Comparison of ENCODE assay signal across 23 cellular contexts in genomic region chr12:28092396-28092795, GRCh38.
A peak's percentile ranks its signal among the peaks of the same experiment; 100 is the strongest.
DNase-seq lines count a peak whose midpoint lies in the region; ATAC-seq, FAIRE-seq and TF ChIP-seq lines count a peak whose summit lies in the region.
"Had no signal": no experiment of that assay in that cellular context is flagged by ENCODE, and none has a peak within 500 bp of the region (broad histone marks: within the 10 kb centered on the region; RNA-seq: fewer than 3 reads in every experiment).

No MANE protein-coding gene starts in this region.

- H3K9me2 ChIP-seq in GM23248 (ENCODE audit: insufficient read depth), result no peaks in the 10 kb centered on the region

- no peaks in the 10 kb centered on the region for H3K79me2 ChIP-seq in GM23248 (ENCODE audit: insufficient read depth)
- no peaks in the 10 kb centered on the region for H3K79me2 ChIP-seq in K562 (ENCODE audit: control insufficient read depth, insufficient read depth, low read length)

- H3K36me3 ChIP-seq in A673 (ENCODE audit: insufficient read depth, low read length, poor library complexity, severe bottlenecking) (no peaks in the 10 kb centered on the region), GM23248 (ENCODE audit: low read depth) (no peaks in the 10 kb centered on the region), K562 (ENCODE audit: control insufficient read depth, insufficient read depth, low read length) (no peaks in the 10 kb centered on the region)
- H3K36me3 ChIP-seq: BLaER1 treated with 17β-estradiol and CSF1 and Interleukin-3, amounts not matched to agents 10 nM and 100 nM had no signal

- TF ChIP-seq EP300 in K562 (IDR thresholded peaks at IDR 0.05; ENCODE audit: low read length), result no peak

- POLR2A ChIA-PET in A673 (lab: Charles Lee; ENCODE audit: low non-redundant PET) (interaction anchor here (0.7 kb wide), 1 partner anchor 100 kb away, joined by 3 read pairs; no protein-coding TSS in a partner anchor), K562 (lab: Yijun Ruan, JAX) (interaction anchor here (0.9 kb wide), 1 partner anchor 11 kb away, joined by 3 read pairs; no protein-coding TSS in a partner anchor)

- H3K9ac ChIP-seq in GM23248 (no peak overlapping the region), K562 (ENCODE audit: insufficient read depth in 1 of 2, low read depth in 2 of 2, low read length in 2 of 2) (no peak overlapping the region)
- H3K9ac ChIP-seq: BLaER1 treated with 17β-estradiol and CSF1 and Interleukin-3, amounts not matched to agents 10 nM and 100 nM had no signal

- intact Hi-C loops in A673 (cut with micrococcal nuclease; ENCODE audit: unreplicated experiment), result no loop called here
- intact Hi-C loops in K562 (cut with micrococcal nuclease), result no loop called here

- TF ChIP-seq CTCF in A673 (conservative IDR thresholded peaks at IDR 0.05; ENCODE audit: low read depth, low read length) (no peak), K562 (IDR thresholded peaks at IDR 0.05 in 2 of 3, conservative IDR thresholded peaks at IDR 0.05 in 1 of 3; ENCODE audit: insufficient read depth in 2 of 3, low read depth in 1 of 3, low read length in 3 of 3) (no peak)

- in situ Hi-C loops in GM23248 (cut with MboI) (no loop called here), K562 (cut with MboI) (no loop called here)

- H3K4me1 ChIP-seq in A673 (ENCODE audit: insufficient read depth, low read length, poor library complexity, severe bottlenecking) (peaks cover 59% of the 10 kb centered on the region), GM23248 (ENCODE audit: insufficient read depth) (peaks cover 17% of the 10 kb centered on the region), K562 (replicated peaks in 1 of 2; ENCODE audit: control insufficient read depth in 2 of 2, insufficient read depth in 2 of 2, low read length in 2 of 2) (no peaks in the 10 kb centered on the region)
- H3K4me1 ChIP-seq: Caco-2 had no signal

- WGBS in GM23248 (ENCODE audit: low coverage in 1 of 2, low lambda C conversion rate in 2 of 2, missing lambda C conversion rate in 2 of 2), 2 experiments, result 23 to 27% methylated on average over 4 of the region's 4 CpGs
- 29% methylated on average over 4 of the region's 4 CpGs for WGBS in K562 (ENCODE audit: insufficient coverage, low coverage, missing lambda C conversion rate)

- no peaks in the 10 kb centered on the region for H3F3A ChIP-seq in GM23248 (ENCODE audit: insufficient read depth)

- peak overlapping the region; percentile 15; the same call in 1 of the 2 replicates for H2AFZ ChIP-seq in GM23248
- peak overlapping the region; percentile 26; the same call in 1 of the 2 replicates for H2AFZ ChIP-seq in K562 (ENCODE audit: low read depth, low read length)

- H3K4me3 ChIP-seq in A673 (ENCODE audit: low read depth, low read length, poor library complexity, severe bottlenecking) (no peak overlapping the region), GM23248 (no peak overlapping the region), K562 (no peak overlapping the region)
- H3K4me3 ChIP-seq: A549; BLaER1 treated with 17β-estradiol and CSF1 and Interleukin-3, amounts not matched to agents 10 nM and 100 nM had no signal

- H3K9me3 ChIP-seq in A673 (ENCODE audit: low read depth, low read length, poor library complexity, severe bottlenecking), result no peaks in the 10 kb centered on the region
- H3K9me3 ChIP-seq in GM23248 (ENCODE audit: low read depth), result no peaks in the 10 kb centered on the region
- H3K9me3 ChIP-seq in K562 (replicated peaks; ENCODE audit: control insufficient read depth, insufficient read depth, low read depth, low read length), result no peaks in the 10 kb centered on the region
- H3K9me3 ChIP-seq: A549; BLaER1 treated with 17β-estradiol and CSF1 and Interleukin-3, amounts not matched to agents 10 nM and 100 nM; Caco-2 had no signal

- DNase-seq in A673 (ENCODE audit: low spot score), result no peak
- DNase-seq in GM23248, result no peak
- DNase-seq in K562 (ENCODE audit: extremely low read depth in 1 of 4, low spot score in 3 of 4), result no peak
- peak; percentile 31 for DNase-seq in fibroblast of gingiva (ENCODE audit: low read depth)
- no peak for DNase-seq in OCI-M2 (lab: John Stamatoyannopoulos, UW; ENCODE audit: unreplicated experiment)
- no peak for DNase-seq in SHP77 (lab: John Stamatoyannopoulos, UW)
- DNase-seq: ACHN; AML-193; Caco-2; Calu3; CD4-positive, alpha-beta T cell; CD8-positive, alpha-beta T cell; DMS79 treated with DMSO at 0.1 percent for 48 hours; GF-D8 had no signal

- H4K20me1 ChIP-seq in GM23248 (ENCODE audit: insufficient read depth) (no peaks in the 10 kb centered on the region), K562 (replicated peaks; ENCODE audit: control insufficient read depth, insufficient read depth, low read length) (no peaks in the 10 kb centered on the region)
- H4K20me1 ChIP-seq: BLaER1 treated with 17β-estradiol and CSF1 and Interleukin-3, amounts not matched to agents 10 nM and 100 nM had no signal

- H3K4me2 ChIP-seq in GM23248 (ENCODE audit: unreplicated experiment) (no peak overlapping the region), K562 (ENCODE audit: insufficient read depth, low read length) (no peak overlapping the region)
- H3K4me2 ChIP-seq: A549; BLaER1 treated with 17β-estradiol and CSF1 and Interleukin-3, amounts not matched to agents 10 nM and 100 nM had no signal

- no peak for TF ChIP-seq RAD21 in K562 (CRISPR knock-in tag; conservative IDR thresholded peaks at IDR 0.05 in 1 of 2, IDR thresholded peaks at IDR 0.05 in 1 of 2)

- FAIRE-seq in K562 (lab: Jason Lieb, UNC), result no peak
- FAIRE-seq: A549, D721Med, G401.6, GM12891 had no signal

- CTCF ChIA-PET in A673 (lab: Charles Lee) (no interaction called here), K562 (lab: Yijun Ruan, JAX; ENCODE audit: low intra/inter-chr PET ratio) (no interaction called here)

- no TSS peak for BruUV-seq in A673 (replicated peaks; lab: Mats Ljungman, UMichigan)
- BruUV-seq in K562 (replicated peaks; lab: Mats Ljungman, UMichigan), result no TSS peak

- H3K9me1 ChIP-seq in K562 (ENCODE audit: control insufficient read depth, insufficient read depth, low read length), result no peaks in the 10 kb centered on the region

- H3K27ac ChIP-seq in A673 (ENCODE audit: low read depth, low read length, poor library complexity, severe bottlenecking) (peak overlapping the region; percentile 29), GM23248 (no peak overlapping the region), K562 (ENCODE audit: extremely low read depth, low read depth, low read length) (no peak overlapping the region)
- H3K27ac ChIP-seq: 22Rv1; A549; BLaER1 treated with 17β-estradiol and CSF1 and Interleukin-3, amounts not matched to agents 10 nM and 100 nM; C4-2B had no signal

- no peak for TF ChIP-seq POLR2A in K562 (conservative IDR thresholded peaks at IDR 0.05)

- no peak for ATAC-seq in K562
- no peak for ATAC-seq in HG03342 (IDR thresholded peaks at IDR 0.05; ENCODE audit: unreplicated experiment)
- ATAC-seq in HG03460 (IDR thresholded peaks at IDR 0.05; ENCODE audit: unreplicated experiment), result no peak
- ATAC-seq: A549; CD8-positive, alpha-beta T cell had no signal

- H3K27me3 ChIP-seq in A673 (replicated peaks; ENCODE audit: insufficient read depth, low read depth, low read length, poor library complexity), result no peaks in the 10 kb centered on the region
- H3K27me3 ChIP-seq in GM23248 (replicated peaks; ENCODE audit: insufficient read depth), result no peaks in the 10 kb centered on the region
- H3K27me3 ChIP-seq in K562 (ENCODE audit: control insufficient read depth in 2 of 2, insufficient read depth in 2 of 2, low read length in 2 of 2), result no peaks in the 10 kb centered on the region
- H3K27me3 ChIP-seq: BLaER1 treated with 17β-estradiol and CSF1 and Interleukin-3, amounts not matched to agents 10 nM and 100 nM had no signal

TF ChIP-seq in K562, 482 proteins besides CTCF, POLR2A, EP300 and RAD21 (continues in another document):
- no peak for TF ChIP-seq ZFP1 (CRISPR knock-in tag; IDR thresholded peaks at IDR 0.05)
- TF ChIP-seq TBP (optimal IDR thresholded peaks at IDR 0.05; ENCODE audit: low read depth, low read length), result no peak
- TF ChIP-seq DPF2 (IDR thresholded peaks at IDR 0.05), result no peak
- TF ChIP-seq, protein P1, sequence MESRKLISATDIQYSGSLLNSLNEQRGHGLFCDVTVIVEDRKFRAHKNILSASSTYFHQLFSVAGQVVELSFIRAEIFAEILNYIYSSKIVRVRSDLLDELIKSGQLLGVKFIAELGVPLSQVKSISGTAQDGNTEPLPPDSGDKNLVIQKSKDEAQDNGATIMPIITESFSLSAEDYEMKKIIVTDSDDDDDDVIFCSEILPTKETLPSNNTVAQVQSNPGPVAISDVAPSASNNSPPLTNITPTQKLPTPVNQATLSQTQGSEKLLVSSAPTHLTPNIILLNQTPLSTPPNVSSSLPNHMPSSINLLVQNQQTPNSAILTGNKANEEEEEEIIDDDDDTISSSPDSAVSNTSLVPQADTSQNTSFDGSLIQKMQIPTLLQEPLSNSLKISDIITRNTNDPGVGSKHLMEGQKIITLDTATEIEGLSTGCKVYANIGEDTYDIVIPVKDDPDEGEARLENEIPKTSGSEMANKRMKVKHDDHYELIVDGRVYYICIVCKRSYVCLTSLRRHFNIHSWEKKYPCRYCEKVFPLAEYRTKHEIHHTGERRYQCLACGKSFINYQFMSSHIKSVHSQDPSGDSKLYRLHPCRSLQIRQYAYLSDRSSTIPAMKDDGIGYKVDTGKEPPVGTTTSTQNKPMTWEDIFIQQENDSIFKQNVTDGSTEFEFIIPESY (CRISPR knock-in tag; IDR thresholded peaks at IDR 0.05), result no peak
- TF ChIP-seq KDM5B (IDR thresholded peaks at IDR 0.05; ENCODE audit: insufficient replicate concordance, low read depth, low read length), result no peak
- TF ChIP-seq ZNF184 (CRISPR knock-in tag; IDR thresholded peaks at IDR 0.05), result no peak
- no peak for TF ChIP-seq SIRT6 (IDR thresholded peaks at IDR 0.05; ENCODE audit: low read depth, low read length)
- TF ChIP-seq NFE2L1 (tag; IDR thresholded peaks at IDR 0.05; ENCODE audit: borderline replicate concordance, low read depth), result no peak
- TF ChIP-seq SREBF1 (IDR thresholded peaks at IDR 0.05; ENCODE audit: borderline replicate concordance, low read depth, low read length), result no peak
